Comparison of ENCODE assay signal across 25 cellular contexts in the genomic region with DNA sequence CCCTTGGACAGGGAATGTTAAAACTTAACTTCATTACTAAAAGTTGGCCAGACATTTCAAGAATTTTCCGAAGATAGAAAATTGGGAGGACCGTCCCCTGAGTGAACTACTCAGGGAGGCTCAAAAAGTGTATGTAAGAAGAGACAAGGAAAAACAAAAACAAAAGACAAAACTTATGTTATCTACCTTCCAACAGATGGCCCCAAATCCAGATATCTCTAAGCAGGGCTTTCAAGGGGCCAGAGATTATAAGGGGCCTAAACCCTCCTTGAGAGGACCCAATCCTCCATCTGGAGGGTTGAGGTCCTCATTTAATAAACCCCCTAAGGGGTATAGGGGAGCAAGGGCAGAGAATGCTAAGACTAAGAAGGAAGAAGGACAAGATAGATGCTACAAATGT.
A peak's percentile ranks its signal among the peaks of the same experiment; 100 is the strongest.
DNase-seq lines count a peak whose midpoint lies in the region; ATAC-seq and TF ChIP-seq lines count a peak whose summit lies in the region.
"Had no signal": no experiment of that assay in that cellular context is flagged by ENCODE, and none has a peak within 500 bp of the region (broad histone marks: within the 10 kb centered on the region; RNA-seq: fewer than 3 reads in every experiment).

No MANE protein-coding gene starts in this region.

- no peak overlapping the region for H3K27ac Mint-ChIP-seq in endodermal cell
- H3K27ac Mint-ChIP-seq: B cell; CD14-positive monocyte; CD4-positive, alpha-beta memory T cell; CD4-positive, CD25-positive, alpha-beta regulatory T cell; CD8-positive, alpha-beta memory T cell had no signal

- POLR2A ChIA-PET in A673 (lab: Charles Lee; ENCODE audit: low non-redundant PET) = no interaction called here

- H3K9me3 ChIP-seq in WERI-Rb-1 (ENCODE audit: severe bottlenecking) (peaks cover 6% of the 10 kb centered on the region), endodermal cell (ENCODE audit: control insufficient read depth, low read length) (peaks cover 3% of the 10 kb centered on the region), A673 (ENCODE audit: low read depth, low read length, poor library complexity, severe bottlenecking) (no peaks in the 10 kb centered on the region)

- ATAC-seq in GM21723 (IDR thresholded peaks at IDR 0.05; ENCODE audit: unreplicated experiment) (no peak), GM18868 (IDR thresholded peaks at IDR 0.05; ENCODE audit: unreplicated experiment) (no peak)
- ATAC-seq: GM12878 had no signal

- 67% methylated on average over 2 of the region's 2 CpGs; no CpG with 5 or more reads in 1 of the 2 experiments for WGBS in endodermal cell (ENCODE audit: insufficient coverage in 1 of 2, insufficient read length in 1 of 2), 2 experiments

- TF ChIP-seq CTCF in WERI-Rb-1 (IDR thresholded peaks at IDR 0.05; ENCODE audit: low read depth, low read length) (no peak), endodermal cell (conservative IDR thresholded peaks at IDR 0.05) (no peak), A673 (conservative IDR thresholded peaks at IDR 0.05; ENCODE audit: low read depth, low read length) (no peak)

- H3K27me3 ChIP-seq in WERI-Rb-1 (ENCODE audit: insufficient read depth, low read depth, severe bottlenecking) (no peaks in the 10 kb centered on the region), endodermal cell (ENCODE audit: control insufficient read depth, insufficient read depth, low read length, poor library complexity, severe bottlenecking) (no peaks in the 10 kb centered on the region), A673 (replicated peaks; ENCODE audit: insufficient read depth, low read depth, low read length, poor library complexity) (no peaks in the 10 kb centered on the region)
- H3K27me3 ChIP-seq: BLaER1 treated with 17β-estradiol and CSF1 and Interleukin-3, amounts not matched to agents 10 nM and 100 nM had no signal

- CTCF ChIA-PET in A673 (lab: Charles Lee) = no interaction called here

- H3K27me3 Mint-ChIP-seq in endodermal cell (ENCODE audit: insufficient read depth) = no peaks in the 10 kb centered on the region

- DNase-seq in NCI-H82 (lab: John Stamatoyannopoulos, UW) (peak; percentile 73), NCI-H82 treated with DMSO at 0.1 percent for 48 hours (lab: John Stamatoyannopoulos, UW; ENCODE audit: unreplicated experiment) (peak; percentile 19), WERI-Rb-1 (no peak), endodermal cell (no peak), A673 (ENCODE audit: low spot score) (no peak), NCI-H1092 (lab: John Stamatoyannopoulos, UW) (no peak)
- DNase-seq: 8988T; AML-193; CD4-positive, alpha-beta memory T cell; CD4-positive, CD25-positive, alpha-beta regulatory T cell; CD8-positive, alpha-beta memory T cell; COR-L47; DMS 273 treated with DMSO at 0.1 percent for 48 hours; DMS153; DMS53; DMS79; DND-41; EL; GDM1 had no signal

- peaks cover 48% of the 10 kb centered on the region for H3K4me1 Mint-ChIP-seq in endodermal cell
- H3K4me1 Mint-ChIP-seq: B cell; CD14-positive monocyte; CD4-positive, alpha-beta memory T cell; CD4-positive, CD25-positive, alpha-beta regulatory T cell; CD8-positive, alpha-beta memory T cell had no signal

- no peaks in the 10 kb centered on the region for H3K9me3 Mint-ChIP-seq in endodermal cell
- H3K9me3 Mint-ChIP-seq: CD4-positive, alpha-beta memory T cell had no signal

- no peak overlapping the region for H3K9ac ChIP-seq in endodermal cell (ENCODE audit: extremely low read depth, low read length, poor library complexity, severe bottlenecking)
- H3K9ac ChIP-seq: BLaER1 treated with 17β-estradiol and CSF1 and Interleukin-3, amounts not matched to agents 10 nM and 100 nM had no signal

- no TSS peak for BruUV-seq in A673 (replicated peaks; lab: Mats Ljungman, UMichigan)

- intact Hi-C loops in A673 (cut with micrococcal nuclease; ENCODE audit: unreplicated experiment) = no loop called here

- H3K27ac ChIP-seq in WERI-Rb-1 (peak overlapping the region; percentile 50), endodermal cell (ENCODE audit: low read depth, low read length) (no peak overlapping the region), A673 (ENCODE audit: low read depth, low read length, poor library complexity, severe bottlenecking) (no peak overlapping the region)
- H3K27ac ChIP-seq: BLaER1 treated with 17β-estradiol and CSF1 and Interleukin-3, amounts not matched to agents 10 nM and 100 nM had no signal

- H3K4me3 ChIP-seq in WERI-Rb-1 (ENCODE audit: low read depth, low read length) (no peak overlapping the region), endodermal cell (ENCODE audit: low read length) (peak overlapping the region; percentile 90), A673 (ENCODE audit: low read depth, low read length, poor library complexity, severe bottlenecking) (no peak overlapping the region)
- H3K4me3 ChIP-seq: BLaER1 treated with 17β-estradiol and CSF1 and Interleukin-3, amounts not matched to agents 10 nM and 100 nM; GM12878 had no signal

- H3K36me3 Mint-ChIP-seq in endodermal cell (ENCODE audit: low read depth) = no peaks in the 10 kb centered on the region
- H3K36me3 Mint-ChIP-seq: CD14-positive monocyte; CD4-positive, alpha-beta memory T cell; CD4-positive, CD25-positive, alpha-beta regulatory T cell; CD8-positive, alpha-beta memory T cell had no signal

- peak overlapping the region; percentile 76 for H3K4me3 Mint-ChIP-seq in endodermal cell
- H3K4me3 Mint-ChIP-seq: B cell; CD14-positive monocyte; CD4-positive, alpha-beta memory T cell; CD4-positive, CD25-positive, alpha-beta regulatory T cell; CD8-positive, alpha-beta memory T cell had no signal

- H3K36me3 ChIP-seq in WERI-Rb-1 (no peaks in the 10 kb centered on the region), endodermal cell (ENCODE audit: control insufficient read depth, insufficient read depth, low read length) (no peaks in the 10 kb centered on the region), A673 (ENCODE audit: insufficient read depth, low read length, poor library complexity, severe bottlenecking) (no peaks in the 10 kb centered on the region)
- H3K36me3 ChIP-seq: BLaER1 treated with 17β-estradiol and CSF1 and Interleukin-3, amounts not matched to agents 10 nM and 100 nM had no signal

- H3K4me1 ChIP-seq in endodermal cell (ENCODE audit: control insufficient read depth, insufficient read depth, low read length) = peaks cover 16% of the 10 kb centered on the region
- no peaks in the 10 kb centered on the region for H3K4me1 ChIP-seq in A673 (ENCODE audit: insufficient read depth, low read length, poor library complexity, severe bottlenecking)

Comparison
In these comparisons a context has a peak if more than half of its experiments do, and no peak if none do; other contexts are left out.
1. DNase-seq: peak in NCI-H82 (single experiment) and NCI-H82 treated with DMSO at 0.1 percent for 48 hours (single experiment); none in WERI-Rb-1 (single experiment), endodermal cell (single experiment), A673 (single experiment) and NCI-H1092 (single experiment).